In genomic region chr2:186699742-186700141, GRCh38 we compare ENCODE assay signal across 2 cellular contexts.
TF ChIP-seq lines count a peak whose summit lies in the region.

No MANE protein-coding gene starts in this region.

TF ChIP-seq in IMR-90, 13 proteins besides CTCF, POLR2A, EP300 and RAD21 (continued from another document):
- 0 out of 2 replicates have a peak, but pooled peaks have one; percentile 2 for TF ChIP-seq MAFK (IDR thresholded peaks at IDR 0.05; ENCODE audit: low read depth, low read length)
TF ChIP-seq in IMR-90: peak in this region for 1.

TF ChIP-seq in K562, 482 proteins besides CTCF, POLR2A, EP300 and RAD21 (continued from another document):
- 0 out of 2 replicates have a peak, but pooled peaks have one; percentile 10 for TF ChIP-seq MAFG (tag; conservative IDR thresholded peaks at IDR 0.05)
TF ChIP-seq in K562: peak in this region for 2.
